ENCODE assay signal across 15 cellular contexts in the genomic region with DNA sequence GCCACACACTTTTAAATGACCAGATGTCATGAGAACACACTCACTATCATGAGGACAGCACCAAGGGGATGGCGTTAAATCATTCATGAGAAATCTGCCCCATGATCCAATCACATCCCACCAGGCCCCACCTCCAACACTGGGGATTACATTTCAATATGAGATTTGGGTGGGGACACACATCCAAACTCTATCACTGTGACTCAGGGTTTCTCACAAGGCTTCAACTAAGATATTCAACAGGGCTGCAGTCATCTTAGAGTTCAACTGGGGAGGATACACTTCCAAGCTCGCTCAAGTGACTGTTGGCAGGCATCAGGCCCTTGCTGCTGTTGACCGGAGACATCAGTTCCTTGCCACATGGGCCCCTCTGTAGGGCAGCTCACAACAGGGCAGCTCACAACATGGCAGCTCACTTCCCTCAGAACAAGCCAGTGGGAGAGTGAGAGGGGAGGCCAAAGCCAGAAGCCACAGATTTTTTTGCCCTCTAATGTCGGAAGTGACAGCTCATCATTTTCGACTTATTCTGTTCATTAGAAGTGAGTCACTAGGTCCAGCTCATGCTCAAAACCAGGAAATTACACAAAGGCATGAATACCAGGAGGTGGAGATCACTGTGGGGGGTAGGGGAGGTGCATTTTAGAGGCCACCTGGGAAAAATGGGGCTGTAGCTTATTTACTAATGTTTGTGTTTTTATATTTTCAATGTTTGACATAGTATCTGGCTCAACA. TPM values are rescaled to one million over a fixed set of nuclear protein-coding genes. Genes with fewer than 3 reads are reported as not detected.
DNase-seq lines count a peak whose midpoint lies in the region; ATAC-seq, FAIRE-seq and TF ChIP-seq lines count a peak whose summit lies in the region.
"Had no signal": no experiment of that assay in that cellular context is flagged by ENCODE, and none has a peak within 500 bp of the region (broad histone marks: within the 10 kb centered on the region; RNA-seq: fewer than 3 reads in every experiment).

No MANE protein-coding gene starts in this region.

- H3K4me2 ChIP-seq in mesenchymal stem cell (ENCODE audit: low read length, poor library complexity, severe bottlenecking): no peak overlapping the region

- in situ Hi-C loops in astrocyte of the spinal cord (cut with HindIII; ENCODE audit: low sequenced_read_pairs): no loop called here

- DNase-seq in AG08395 (ENCODE audit: low spot score) (peak; percentile 62), HTR-8/SVneo (ENCODE audit: insufficient read length, low spot score) (peak; percentile 79), astrocyte of the spinal cord (ENCODE audit: low read depth, low spot score) (peak; percentile 94), mesenchymal stem cell (peak; percentile 85), dedifferentiated amniotic fluid mesenchymal stem cell (ENCODE audit: extremely low spot score) (no peak), GF-D8 (lab: John Stamatoyannopoulos, UW) (no peak)
- DNase-seq: activated CD4-positive, alpha-beta T cell treated with anti-CD3 and anti-CD28 coated beads, Interleukin-2, amount 50 U/mL, for 48 hours; esophagus squamous epithelium; H9; NCI-H2081; SHP77; stimulated activated CD4-positive, alpha-beta T cell treated with anti-CD3 and anti-CD28 coated beads, Interleukin-12 subunit alpha, Interleukin-12 subunit beta, amount 100 ng/mL, for 4 hours had no signal

- H3K79me1 ChIP-seq in mesenchymal stem cell (replicated peaks; ENCODE audit: low read length, poor library complexity, severe bottlenecking): no peaks in the 10 kb centered on the region

- 49% methylated on average over 5 of the region's 5 CpGs for WGBS in mesenchymal stem cell

- no peaks in the 10 kb centered on the region for H3K9me3 ChIP-seq in mesenchymal stem cell (ENCODE audit: control insufficient read depth, low read length)
- H3K9me3 ChIP-seq: esophagus squamous epithelium had no signal

- H3K4me3 ChIP-seq in astrocyte of the spinal cord (ENCODE audit: low read depth, low read length) (no peak overlapping the region), mesenchymal stem cell (ENCODE audit: insufficient read depth in 1 of 2, low read depth in 1 of 2, low read length in 2 of 2) (no peak overlapping the region)
- H3K4me3 ChIP-seq: esophagus squamous epithelium had no signal

- H3K9ac ChIP-seq in mesenchymal stem cell (ENCODE audit: low read length): peak overlapping the region; percentile 80

- no peak overlapping the region for H4K91ac ChIP-seq in mesenchymal stem cell (ENCODE audit: low read length)

- peak overlapping the region in 1 of 2 experiments; percentile 67 for H3K4ac ChIP-seq in mesenchymal stem cell (ENCODE audit: low read depth in 1 of 2, low read length in 2 of 2)

- peak overlapping the region; percentile 96 for H2AK5ac ChIP-seq in mesenchymal stem cell (ENCODE audit: low read length, severe bottlenecking)

- H3K18ac ChIP-seq in mesenchymal stem cell (ENCODE audit: low read depth in 1 of 2, low read length in 2 of 2): peak overlapping the region; percentile 45 to 57

- no peak overlapping the region for H3K14ac ChIP-seq in mesenchymal stem cell (ENCODE audit: low read length in 2 of 2)

- H2BK15ac ChIP-seq in mesenchymal stem cell (ENCODE audit: low read depth, poor library complexity, severe bottlenecking): no peak overlapping the region

- H2BK120ac ChIP-seq in mesenchymal stem cell (ENCODE audit: low read depth, low read length): no peak overlapping the region

- H3K27me3 ChIP-seq in mesenchymal stem cell (ENCODE audit: control insufficient read depth in 1 of 2, insufficient read depth in 1 of 2, low read length in 2 of 2): no peaks in the 10 kb centered on the region
- H3K27me3 ChIP-seq: esophagus squamous epithelium had no signal

- H2BK5ac ChIP-seq in mesenchymal stem cell (ENCODE audit: low read depth, low read length, poor library complexity, severe bottlenecking): no peak overlapping the region

- H3K27ac ChIP-seq in mesenchymal stem cell (ENCODE audit: low read length, poor library complexity, severe bottlenecking): peak overlapping the region; percentile 76

- ATAC-seq in HG03432 (IDR thresholded peaks at IDR 0.05; ENCODE audit: unreplicated experiment) (no peak), GM21381 (IDR thresholded peaks at IDR 0.05; ENCODE audit: unreplicated experiment) (no peak)

- no peak overlapping the region for H2AFZ ChIP-seq in mesenchymal stem cell (ENCODE audit: low read depth, low read length)

- H2BK12ac ChIP-seq in mesenchymal stem cell (ENCODE audit: low read length in 2 of 2): peak overlapping the region in 1 of 2 experiments; percentile 63

- H3K36me3 ChIP-seq in mesenchymal stem cell (ENCODE audit: control insufficient read depth in 1 of 2, insufficient read depth in 2 of 2, low read depth in 1 of 2, low read length in 2 of 2): no peaks in the 10 kb centered on the region
- H3K36me3 ChIP-seq: esophagus squamous epithelium had no signal

- H3K23ac ChIP-seq in mesenchymal stem cell (ENCODE audit: low read length in 2 of 2): no peak overlapping the region

- peak; percentile 94 for FAIRE-seq in HTR-8/SVneo (lab: Jason Lieb, UNC)
- FAIRE-seq: GM18507 had no signal

- peak overlapping the region; percentile 5 for H4K8ac ChIP-seq in mesenchymal stem cell (ENCODE audit: low read length)

- peaks cover 14% of the 10 kb centered on the region for H3K4me1 ChIP-seq in mesenchymal stem cell (ENCODE audit: control insufficient read depth, insufficient read depth, low read depth, low read length)
- H3K4me1 ChIP-seq: esophagus squamous epithelium had no signal

- TF ChIP-seq CTCF in astrocyte of the spinal cord (IDR thresholded peaks at IDR 0.05; ENCODE audit: low read depth, low read length): no peak

RNA-seq across cellular contexts. Expression of a gene that starts 50.8 kb away (rescaled TPM):
- not detected for polyA plus RNA-seq in mesenchymal stem cell (2013, experiment 1 of 2)
- 0.15 TPM for polyA plus RNA-seq in mesenchymal stem cell (2013, experiment 2 of 2)

Comparison
In these comparisons a context has a peak if more than half of its experiments do, and no peak if none do; other contexts are left out.
1. DNase-seq: peak in AG08395 (single experiment), HTR-8/SVneo (single experiment), astrocyte of the spinal cord (single experiment) and mesenchymal stem cell (single experiment); none in dedifferentiated amniotic fluid mesenchymal stem cell (single experiment) and GF-D8 (single experiment).